ENCODE assay signal across 1 cellular context in genomic region chr1:39672551-39672947, GRCh38.
A peak's percentile ranks its signal among the peaks of the same experiment; 100 is the strongest.
TF ChIP-seq lines count a peak whose summit lies in the region.

No MANE protein-coding gene starts in this region.

TF ChIP-seq in K562, 482 proteins besides CTCF, POLR2A, EP300 and RAD21 (continued from another document and continues in another):
- TF ChIP-seq BRF2 (IDR thresholded peaks at IDR 0.05; ENCODE audit: borderline replicate concordance, insufficient read depth, insufficient read length) (no peak), ATF2 (CRISPR knock-in tag; IDR thresholded peaks at IDR 0.05) (no peak), PTRF (tag; IDR thresholded peaks at IDR 0.05) (no peak), ZNF311 (CRISPR knock-in tag; IDR thresholded peaks at IDR 0.05) (no peak), ZSCAN29 (IDR thresholded peaks at IDR 0.05) (0 out of 2 replicates have a peak, but pooled peaks have one; percentile 64), TAF15 (IDR thresholded peaks at IDR 0.05; ENCODE audit: low read depth, low read length) (no peak), YY1 (IDR thresholded peaks at IDR 0.05; ENCODE audit: borderline replicate concordance in 1 of 3, control insufficient read depth in 1 of 3, extremely low read depth in 1 of 3, insufficient read depth in 3 of 3, insufficient read length in 1 of 3, insufficient replicate concordance in 2 of 3, low read depth in 1 of 3, low read length in 2 of 3) (peak in 1 of 3 experiments; percentile 20), HMGN3 (IDR thresholded peaks at IDR 0.05; ENCODE audit: borderline replicate concordance, extremely low read depth, insufficient read length, low read depth, low read length) (no peak), TCF3 (CRISPR knock-in tag; IDR thresholded peaks at IDR 0.05) (no peak), LCOR (CRISPR knock-in tag; IDR thresholded peaks at IDR 0.05) (no peak), ZKSCAN8 (CRISPR knock-in tag; IDR thresholded peaks at IDR 0.05) (no peak), ZNF280B (CRISPR knock-in tag; IDR thresholded peaks at IDR 0.05) (no peak), TRIM28 (IDR thresholded peaks at IDR 0.05) (no peak), GTF2E2 (tag; IDR thresholded peaks at IDR 0.05) (no peak), NR1H2 (CRISPR knock-in tag; IDR thresholded peaks at IDR 0.05) (no peak), HNRNPLL (IDR thresholded peaks at IDR 0.05; ENCODE audit: low read depth, low read length, poor library complexity, severe bottlenecking) (no peak), ZNF133 (CRISPR knock-in tag; IDR thresholded peaks at IDR 0.05) (no peak), RBM34 (IDR thresholded peaks at IDR 0.05; ENCODE audit: borderline replicate concordance, insufficient read depth, low read length) (no peak), ZNF431 (CRISPR knock-in tag; IDR thresholded peaks at IDR 0.05) (no peak), BACH1 (tag; IDR thresholded peaks at IDR 0.05) (no peak), E2F3 (CRISPR knock-in tag; IDR thresholded peaks at IDR 0.05) (no peak), NEUROD1 (IDR thresholded peaks at IDR 0.05; ENCODE audit: borderline replicate concordance, low read depth, low read length, partially characterized antibody) (no peak), MCM3 (IDR thresholded peaks at IDR 0.05) (no peak), ZNF224 (CRISPR knock-in tag; IDR thresholded peaks at IDR 0.05) (no peak), HMG20B (CRISPR knock-in tag; IDR thresholded peaks at IDR 0.05) (no peak), ZNF263 (CRISPR knock-in tag; IDR thresholded peaks at IDR 0.05; ENCODE audit: borderline replicate concordance) (no peak), ZNF75A (CRISPR knock-in tag; IDR thresholded peaks at IDR 0.05) (no peak), SRSF9 (IDR thresholded peaks at IDR 0.05; ENCODE audit: borderline replicate concordance, low read depth, low read length) (no peak), ZNF766 (CRISPR knock-in tag; conservative IDR thresholded peaks at IDR 0.05) (no peak), CHD1 (IDR thresholded peaks at IDR 0.05; ENCODE audit: low read length) (no peak), WHSC1 (IDR thresholded peaks at IDR 0.05; ENCODE audit: low read length) (no peak), STAT5A (IDR thresholded peaks at IDR 0.05; ENCODE audit: borderline replicate concordance, low read length) (no peak), DDX20 (tag; IDR thresholded peaks at IDR 0.05; ENCODE audit: low read depth) (no peak), SMAD4 (CRISPR knock-in tag; conservative IDR thresholded peaks at IDR 0.05) (no peak), CXXC5 (CRISPR knock-in tag; IDR thresholded peaks at IDR 0.05) (no peak), NR3C1 (CRISPR knock-in tag; IDR thresholded peaks at IDR 0.05) (no peak), ZNF232 (CRISPR knock-in tag; IDR thresholded peaks at IDR 0.05) (no peak), HNRNPH1 (optimal IDR thresholded peaks at IDR 0.05; ENCODE audit: low read depth, low read length) (no peak), HLTF (IDR thresholded peaks at IDR 0.05) (no peak), ZNF668 (CRISPR knock-in tag; IDR thresholded peaks at IDR 0.05) (no peak), MYBL2 (IDR thresholded peaks at IDR 0.05; ENCODE audit: low read depth) (no peak), MYBL2 (CRISPR knock-in tag; IDR thresholded peaks at IDR 0.05; ENCODE audit: borderline replicate concordance) (no peak), HDAC2 (IDR thresholded peaks at IDR 0.05) (no peak), BCOR (IDR thresholded peaks at IDR 0.05) (no peak), TRIM24 (IDR thresholded peaks at IDR 0.05) (no peak), NR2F6 (CRISPR knock-in tag; IDR thresholded peaks at IDR 0.05) (no peak), CBX5 (IDR thresholded peaks at IDR 0.05; ENCODE audit: borderline replicate concordance, low read depth) (no peak), FOS (IDR thresholded peaks at IDR 0.05; ENCODE audit: extremely low read depth, insufficient read length) (no peak), ZNF174 (CRISPR knock-in tag; IDR thresholded peaks at IDR 0.05) (no peak), CSDE1 (IDR thresholded peaks at IDR 0.05) (no peak), SMAD3 (CRISPR knock-in tag; conservative IDR thresholded peaks at IDR 0.05) (no peak), PURB (CRISPR knock-in tag; IDR thresholded peaks at IDR 0.05; ENCODE audit: low read depth) (no peak), SMARCA5 (IDR thresholded peaks at IDR 0.05) (no peak), ZC3H4 (CRISPR knock-in tag; IDR thresholded peaks at IDR 0.05; ENCODE audit: borderline replicate concordance) (no peak), KAT8 (IDR thresholded peaks at IDR 0.05; ENCODE audit: low read depth) (no peak), ZNF277 (CRISPR knock-in tag; IDR thresholded peaks at IDR 0.05; ENCODE audit: borderline replicate concordance) (no peak), ZNF583 (CRISPR knock-in tag; IDR thresholded peaks at IDR 0.05) (no peak), NFIX (CRISPR knock-in tag; IDR thresholded peaks at IDR 0.05; ENCODE audit: low read depth) (no peak)
- TF ChIP-seq, protein P1, sequence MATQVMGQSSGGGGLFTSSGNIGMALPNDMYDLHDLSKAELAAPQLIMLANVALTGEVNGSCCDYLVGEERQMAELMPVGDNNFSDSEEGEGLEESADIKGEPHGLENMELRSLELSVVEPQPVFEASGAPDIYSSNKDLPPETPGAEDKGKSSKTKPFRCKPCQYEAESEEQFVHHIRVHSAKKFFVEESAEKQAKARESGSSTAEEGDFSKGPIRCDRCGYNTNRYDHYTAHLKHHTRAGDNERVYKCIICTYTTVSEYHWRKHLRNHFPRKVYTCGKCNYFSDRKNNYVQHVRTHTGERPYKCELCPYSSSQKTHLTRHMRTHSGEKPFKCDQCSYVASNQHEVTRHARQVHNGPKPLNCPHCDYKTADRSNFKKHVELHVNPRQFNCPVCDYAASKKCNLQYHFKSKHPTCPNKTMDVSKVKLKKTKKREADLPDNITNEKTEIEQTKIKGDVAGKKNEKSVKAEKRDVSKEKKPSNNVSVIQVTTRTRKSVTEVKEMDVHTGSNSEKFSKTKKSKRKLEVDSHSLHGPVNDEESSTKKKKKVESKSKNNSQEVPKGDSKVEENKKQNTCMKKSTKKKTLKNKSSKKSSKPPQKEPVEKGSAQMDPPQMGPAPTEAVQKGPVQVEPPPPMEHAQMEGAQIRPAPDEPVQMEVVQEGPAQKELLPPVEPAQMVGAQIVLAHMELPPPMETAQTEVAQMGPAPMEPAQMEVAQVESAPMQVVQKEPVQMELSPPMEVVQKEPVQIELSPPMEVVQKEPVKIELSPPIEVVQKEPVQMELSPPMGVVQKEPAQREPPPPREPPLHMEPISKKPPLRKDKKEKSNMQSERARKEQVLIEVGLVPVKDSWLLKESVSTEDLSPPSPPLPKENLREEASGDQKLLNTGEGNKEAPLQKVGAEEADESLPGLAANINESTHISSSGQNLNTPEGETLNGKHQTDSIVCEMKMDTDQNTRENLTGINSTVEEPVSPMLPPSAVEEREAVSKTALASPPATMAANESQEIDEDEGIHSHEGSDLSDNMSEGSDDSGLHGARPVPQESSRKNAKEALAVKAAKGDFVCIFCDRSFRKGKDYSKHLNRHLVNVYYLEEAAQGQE (CRISPR knock-in tag; IDR thresholded peaks at IDR 0.05; ENCODE audit: low read depth) = peak; percentile 19; the same call in 1 of the 2 replicates
- TF ChIP-seq, protein P2, sequence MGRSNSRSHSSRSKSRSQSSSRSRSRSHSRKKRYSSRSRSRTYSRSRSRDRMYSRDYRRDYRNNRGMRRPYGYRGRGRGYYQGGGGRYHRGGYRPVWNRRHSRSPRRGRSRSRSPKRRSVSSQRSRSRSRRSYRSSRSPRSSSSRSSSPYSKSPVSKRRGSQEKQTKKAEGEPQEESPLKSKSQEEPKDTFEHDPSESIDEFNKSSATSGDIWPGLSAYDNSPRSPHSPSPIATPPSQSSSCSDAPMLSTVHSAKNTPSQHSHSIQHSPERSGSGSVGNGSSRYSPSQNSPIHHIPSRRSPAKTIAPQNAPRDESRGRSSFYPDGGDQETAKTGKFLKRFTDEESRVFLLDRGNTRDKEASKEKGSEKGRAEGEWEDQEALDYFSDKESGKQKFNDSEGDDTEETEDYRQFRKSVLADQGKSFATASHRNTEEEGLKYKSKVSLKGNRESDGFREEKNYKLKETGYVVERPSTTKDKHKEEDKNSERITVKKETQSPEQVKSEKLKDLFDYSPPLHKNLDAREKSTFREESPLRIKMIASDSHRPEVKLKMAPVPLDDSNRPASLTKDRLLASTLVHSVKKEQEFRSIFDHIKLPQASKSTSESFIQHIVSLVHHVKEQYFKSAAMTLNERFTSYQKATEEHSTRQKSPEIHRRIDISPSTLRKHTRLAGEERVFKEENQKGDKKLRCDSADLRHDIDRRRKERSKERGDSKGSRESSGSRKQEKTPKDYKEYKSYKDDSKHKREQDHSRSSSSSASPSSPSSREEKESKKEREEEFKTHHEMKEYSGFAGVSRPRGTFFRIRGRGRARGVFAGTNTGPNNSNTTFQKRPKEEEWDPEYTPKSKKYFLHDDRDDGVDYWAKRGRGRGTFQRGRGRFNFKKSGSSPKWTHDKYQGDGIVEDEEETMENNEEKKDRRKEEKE (IDR thresholded peaks at IDR 0.05; ENCODE audit: borderline replicate concordance in 1 of 2, control insufficient read depth in 1 of 2, low read depth in 2 of 2, low read length in 1 of 2) = no peak
- TF ChIP-seq, protein P3, sequence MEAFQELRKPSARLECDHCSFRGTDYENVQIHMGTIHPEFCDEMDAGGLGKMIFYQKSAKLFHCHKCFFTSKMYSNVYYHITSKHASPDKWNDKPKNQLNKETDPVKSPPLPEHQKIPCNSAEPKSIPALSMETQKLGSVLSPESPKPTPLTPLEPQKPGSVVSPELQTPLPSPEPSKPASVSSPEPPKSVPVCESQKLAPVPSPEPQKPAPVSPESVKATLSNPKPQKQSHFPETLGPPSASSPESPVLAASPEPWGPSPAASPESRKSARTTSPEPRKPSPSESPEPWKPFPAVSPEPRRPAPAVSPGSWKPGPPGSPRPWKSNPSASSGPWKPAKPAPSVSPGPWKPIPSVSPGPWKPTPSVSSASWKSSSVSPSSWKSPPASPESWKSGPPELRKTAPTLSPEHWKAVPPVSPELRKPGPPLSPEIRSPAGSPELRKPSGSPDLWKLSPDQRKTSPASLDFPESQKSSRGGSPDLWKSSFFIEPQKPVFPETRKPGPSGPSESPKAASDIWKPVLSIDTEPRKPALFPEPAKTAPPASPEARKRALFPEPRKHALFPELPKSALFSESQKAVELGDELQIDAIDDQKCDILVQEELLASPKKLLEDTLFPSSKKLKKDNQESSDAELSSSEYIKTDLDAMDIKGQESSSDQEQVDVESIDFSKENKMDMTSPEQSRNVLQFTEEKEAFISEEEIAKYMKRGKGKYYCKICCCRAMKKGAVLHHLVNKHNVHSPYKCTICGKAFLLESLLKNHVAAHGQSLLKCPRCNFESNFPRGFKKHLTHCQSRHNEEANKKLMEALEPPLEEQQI (IDR thresholded peaks at IDR 0.05) = no peak
- TF ChIP-seq, protein P4, sequence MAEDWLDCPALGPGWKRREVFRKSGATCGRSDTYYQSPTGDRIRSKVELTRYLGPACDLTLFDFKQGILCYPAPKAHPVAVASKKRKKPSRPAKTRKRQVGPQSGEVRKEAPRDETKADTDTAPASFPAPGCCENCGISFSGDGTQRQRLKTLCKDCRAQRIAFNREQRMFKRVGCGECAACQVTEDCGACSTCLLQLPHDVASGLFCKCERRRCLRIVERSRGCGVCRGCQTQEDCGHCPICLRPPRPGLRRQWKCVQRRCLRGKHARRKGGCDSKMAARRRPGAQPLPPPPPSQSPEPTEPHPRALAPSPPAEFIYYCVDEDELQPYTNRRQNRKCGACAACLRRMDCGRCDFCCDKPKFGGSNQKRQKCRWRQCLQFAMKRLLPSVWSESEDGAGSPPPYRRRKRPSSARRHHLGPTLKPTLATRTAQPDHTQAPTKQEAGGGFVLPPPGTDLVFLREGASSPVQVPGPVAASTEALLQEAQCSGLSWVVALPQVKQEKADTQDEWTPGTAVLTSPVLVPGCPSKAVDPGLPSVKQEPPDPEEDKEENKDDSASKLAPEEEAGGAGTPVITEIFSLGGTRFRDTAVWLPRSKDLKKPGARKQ (CRISPR knock-in tag; IDR thresholded peaks at IDR 0.05) = no peak
